Comparison of ENCODE assay signal across 20 cellular contexts in genomic region chr19:16026756-16027155, GRCh38.
"Had no signal": no experiment of that assay in that cellular context is flagged by ENCODE, and none has a peak within 500 bp of the region (broad histone marks: within the 10 kb centered on the region; RNA-seq: fewer than 3 reads in every experiment).

No MANE protein-coding gene starts in this region.

- ATAC-seq: activated CD8-positive, alpha-beta memory T cell treated with anti-CD3 and anti-CD28 coated beads, Interleukin-2, amount 10 ng/mL, durations not matched to agents 7 days and 5 days; activated CD8-positive, alpha-beta T cell treated with anti-CD3 and anti-CD28 coated beads, Interleukin-2, amount 10 ng/mL, durations not matched to agents 7 days and 5 days; mucosa of descending colon; natural killer cell treated with Interleukin-12 subunit alpha and Interleukin-12 subunit beta and Interleukin-15 and Interleukin-18, amount 100 ng/mL, for 72 hours; T-cell had no signal

- H3K4me1 ChIP-seq: breast epithelium, colonic mucosa, esophagus squamous epithelium, left ventricle myocardium inferior, stomach, suprapubic skin, tibial artery, upper lobe of right lung had no signal

- H3K9me3 ChIP-seq: breast epithelium, colonic mucosa, esophagus squamous epithelium, left ventricle myocardium inferior, mucosa of descending colon, stomach, suprapubic skin, tibial artery, upper lobe of right lung had no signal

- H3K27me3 ChIP-seq: breast epithelium, colonic mucosa, stomach, upper lobe of right lung had no signal

- H3K27ac ChIP-seq: breast epithelium, colonic mucosa, epithelial cell of prostate, esophagus squamous epithelium, left ventricle myocardium inferior, stomach, suprapubic skin, tibial artery, upper lobe of right lung had no signal

- DNase-seq: activated CD4-positive, CD25-positive, alpha-beta regulatory T cell; activated CD8-positive, alpha-beta memory T cell treated with anti-CD3 and anti-CD28 coated beads, Interleukin-2, amount 10 ng/mL, durations not matched to agents 7 days and 5 days; activated CD8-positive, alpha-beta T cell treated with anti-CD3 and anti-CD28 coated beads, Interleukin-2, amount 10 ng/mL, durations not matched to agents 7 days and 5 days; activated naive CD4-positive, alpha-beta T cell; activated T-cell treated with anti-CD3 and anti-CD28 coated beads, Interleukin-2, amount 50 U/mL, for 48 hours; colonic mucosa; effector CD8-positive, alpha-beta T cell; esophagus squamous epithelium; left ventricle myocardium inferior; mucosa of descending colon; retina; stimulated activated CD4-positive, alpha-beta T cell treated with anti-CD3 and anti-CD28 coated beads, Interleukin-15, amount 100 ng/mL, for 24 hours; stomach; tibial artery had no signal

- H3K4me3 ChIP-seq: breast epithelium, colonic mucosa, esophagus squamous epithelium, left ventricle myocardium inferior, mucosa of descending colon, stomach, suprapubic skin, tibial artery, upper lobe of right lung had no signal

- H3K36me3 ChIP-seq: breast epithelium, colonic mucosa, esophagus squamous epithelium, left ventricle myocardium inferior, stomach, suprapubic skin, tibial artery, upper lobe of right lung had no signal
